8 cellular contexts compared by ENCODE assay signal in genomic region chr16:48244080-48244862, GRCh38. TPM values are rescaled to one million over a fixed set of nuclear protein-coding genes. Genes with fewer than 3 reads are reported as not detected.
DNase-seq lines count a peak whose midpoint lies in the region; TF ChIP-seq lines count a peak whose summit lies in the region.

LONP2 (plus strand) TSS chr16:48244300; CDS start chr16:48244389, 89 bp downstream.

- H3K9me3 Mint-ChIP-seq in nephron progenitor cell, result peaks cover 26% of the 10 kb centered on the region
- H3K9me3 Mint-ChIP-seq in stimulated activated naive CD8-positive, alpha-beta T cell treated with anti-CD3 and anti-CD28 coated beads, Interleukin-15, Interleukin-2, amounts not matched to agents 100 ng/mL and 50 ng/mL, for 24 hours, result peaks cover 6% of the 10 kb centered on the region

- no peaks in the 10 kb centered on the region for H3K27me3 Mint-ChIP-seq in nephron progenitor cell (ENCODE audit: low read depth, poor library complexity)
- H3K27me3 Mint-ChIP-seq in stimulated activated naive CD8-positive, alpha-beta T cell treated with anti-CD3 and anti-CD28 coated beads, Interleukin-15, Interleukin-2, amounts not matched to agents 100 ng/mL and 50 ng/mL, for 24 hours, result peaks cover 6% of the 10 kb centered on the region

- TF ChIP-seq CTCF in nephron progenitor cell (IDR thresholded peaks at IDR 0.05), result no peak

- H3K4me1 Mint-ChIP-seq in nephron progenitor cell, result peaks cover 20% of the 10 kb centered on the region
- peaks cover 30% of the 10 kb centered on the region for H3K4me1 Mint-ChIP-seq in stimulated activated naive CD8-positive, alpha-beta T cell treated with anti-CD3 and anti-CD28 coated beads, Interleukin-15, Interleukin-2, amounts not matched to agents 100 ng/mL and 50 ng/mL, for 24 hours (ENCODE audit: low read depth)

- H3K4me3 Mint-ChIP-seq in nephron progenitor cell, result peak within 1 kb of the TSS; percentile 98
- peak within 1 kb of the TSS; percentile 98 for H3K4me3 Mint-ChIP-seq in stimulated activated naive CD8-positive, alpha-beta T cell treated with anti-CD3 and anti-CD28 coated beads, Interleukin-15, Interleukin-2, amounts not matched to agents 100 ng/mL and 50 ng/mL, for 24 hours

- H3K36me3 Mint-ChIP-seq in nephron progenitor cell (ENCODE audit: low read depth), result no peaks in the 10 kb centered on the region
- H3K36me3 Mint-ChIP-seq in stimulated activated naive CD8-positive, alpha-beta T cell treated with anti-CD3 and anti-CD28 coated beads, Interleukin-15, Interleukin-2, amounts not matched to agents 100 ng/mL and 50 ng/mL, for 24 hours (ENCODE audit: low read depth), result peaks cover 10% of the 10 kb centered on the region

- DNase-seq in ELF-1 (ENCODE audit: low read depth, low spot score) (peak; percentile 92), H4 (ENCODE audit: low spot score) (peak; percentile 82), LoVo (ENCODE audit: low spot score) (peak; percentile 89), SHP77 treated with DMSO at 0.1 percent for 48 hours (lab: John Stamatoyannopoulos, UW) (peak; percentile 80), fibroblast of the conjunctiva (ENCODE audit: low read depth) (peak; percentile 59), nephron progenitor cell (peak; percentile 76)
- peak; percentile 97 for DNase-seq in activated effector memory CD4-positive, alpha-beta T cell treated with anti-CD3 and anti-CD28 coated beads, Interleukin-2, amount 50 U/mL, for 16 hours

- peak within 1 kb of the TSS; percentile 79 for H3K27ac Mint-ChIP-seq in nephron progenitor cell
- H3K27ac Mint-ChIP-seq in stimulated activated naive CD8-positive, alpha-beta T cell treated with anti-CD3 and anti-CD28 coated beads, Interleukin-15, Interleukin-2, amounts not matched to agents 100 ng/mL and 50 ng/mL, for 24 hours, result peak within 1 kb of the TSS; percentile 95

RNA-seq across cellular contexts. Expression of gene LONP2, which starts in this region (rescaled TPM):
- 25.2 and 36.8 TPM in 2 replicates for total RNA-seq in H4 (2014; rRNA removed; shearing (Covaris generic))

Comparison
In these comparisons a context has a peak if more than half of its experiments do, and no peak if none do; other contexts are left out.
1. Peak in every context shown above with its lines: DNase-seq.